1 cellular context compared by ENCODE assay signal in genomic region chr6:17599885-17600526, GRCh38.
TF ChIP-seq lines count a peak whose summit lies in the region.

TSS of gene FAM8A1 (plus strand) at chr6:17600302. CDS start at chr6:17600410, 108 bp downstream.

TF ChIP-seq in PFSK-1, 5 proteins besides CTCF, POLR2A, EP300 and RAD21 (continued from another document):
- TF ChIP-seq REST (IDR thresholded peaks at IDR 0.05; ENCODE audit: insufficient read depth in 1 of 2, low read depth in 2 of 2, low read length in 2 of 2) (no peak), TAF1 (IDR thresholded peaks at IDR 0.05; ENCODE audit: borderline replicate concordance, insufficient read depth, low read length) (0 out of 2 replicates have a peak, but pooled peaks have one; percentile 30), POLR2AphosphoS5 (IDR thresholded peaks at IDR 0.05; ENCODE audit: low read depth, low read length) (peak; percentile 64)
TF ChIP-seq in PFSK-1: peak in this region for 4.
